In the genomic region with DNA sequence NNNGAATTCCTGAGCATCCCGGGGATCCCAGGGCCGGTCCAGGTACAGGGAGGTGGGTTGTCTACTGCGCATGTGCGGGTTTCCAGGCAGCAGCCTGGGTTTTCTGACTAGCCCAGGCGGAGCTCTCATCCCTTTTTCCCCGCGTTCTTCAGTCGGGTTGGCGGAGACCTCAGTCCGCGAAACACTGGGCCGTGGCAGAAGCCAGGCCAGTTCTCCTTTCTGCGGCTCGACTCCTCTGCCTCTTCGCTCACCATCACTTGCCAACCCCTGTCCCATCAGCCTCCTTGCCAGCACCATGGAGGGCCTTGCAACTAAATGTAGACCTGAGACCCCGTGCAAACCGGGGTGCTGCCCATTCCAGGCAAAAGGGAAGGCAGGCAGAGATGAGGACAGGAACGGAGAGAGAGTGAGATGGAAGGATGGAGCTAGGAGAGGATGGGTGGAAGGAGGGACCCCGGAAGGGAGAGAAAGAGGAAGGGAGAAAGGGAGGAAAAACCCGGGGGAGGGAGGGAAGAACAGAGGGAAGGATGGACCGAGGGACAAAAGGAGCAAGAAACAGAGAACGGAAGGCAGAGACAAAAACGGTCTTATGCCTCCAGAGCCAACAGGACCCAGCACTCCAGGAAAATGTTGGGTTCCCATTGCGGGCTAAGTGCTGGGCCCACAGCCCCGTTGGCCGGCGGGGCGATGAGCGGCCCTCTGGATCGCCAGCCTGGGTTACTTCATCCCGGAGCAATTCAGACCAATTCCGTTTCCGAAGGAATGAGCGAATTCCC, we compare ENCODE assay signal across 10 cellular contexts.
A peak's percentile ranks its signal among the peaks of the same experiment; 100 is the strongest.
DNase-seq lines count a peak whose midpoint lies in the region; ATAC-seq and TF ChIP-seq lines count a peak whose summit lies in the region.
"Had no signal": no experiment of that assay in that cellular context is flagged by ENCODE, and none has a peak within 500 bp of the region (broad histone marks: within the 10 kb centered on the region; RNA-seq: fewer than 3 reads in every experiment).

No MANE protein-coding gene starts in this region.

- H3K9me3 ChIP-seq in lower lobe of right lung = no peaks in the 10 kb centered on the region

- intact Hi-C loops in lower lobe of right lung (cut with DNase I) = no loop called here

- no peaks in the 10 kb centered on the region for H3K4me1 ChIP-seq in lower lobe of right lung

- no peak overlapping the region for H3K27ac ChIP-seq in lower lobe of right lung
- H3K27ac ChIP-seq: C4-2B, SK-N-MC had no signal

- peak; percentile 66 for ATAC-seq in lower lobe of right lung

- H3K27me3 ChIP-seq in lower lobe of right lung (ENCODE audit: low read depth) = peaks cover 12% of the 10 kb centered on the region

- TF ChIP-seq CTCF in cardiac fibroblast (IDR thresholded peaks at IDR 0.05; ENCODE audit: low read depth, low read length) = no peak
- no peak for TF ChIP-seq CTCF in lower lobe of right lung (IDR thresholded peaks at IDR 0.05)

- peak overlapping the region in 1 of 2 donors; percentile 14 for H3K4me3 ChIP-seq in cardiac fibroblast (replicated peaks in 1 of 2; ENCODE audit: low read depth in 2 of 2, low read length in 2 of 2)
- no peak overlapping the region for H3K4me3 ChIP-seq in lower lobe of right lung
- H3K4me3 ChIP-seq: SK-N-MC had no signal

- H3K36me3 ChIP-seq in lower lobe of right lung = no peaks in the 10 kb centered on the region

- DNase-seq in SIG-M5 treated with dmso at 0.1 percent for 504 hours (lab: John Stamatoyannopoulos, UW; ENCODE audit: unreplicated experiment) (peak; percentile 82), SIG-M5 (lab: John Stamatoyannopoulos, UW) (no peak), NCI-H1105 (lab: John Stamatoyannopoulos, UW) (peak; percentile 75), cardiac fibroblast (ENCODE audit: low read depth in 2 of 2) (peak; percentile 25 to 57), lower lobe of right lung (peak; percentile 73), NCI-H1092 (lab: John Stamatoyannopoulos, UW) (no peak), COLO668 (lab: John Stamatoyannopoulos, UW; ENCODE audit: unreplicated experiment) (no peak)
- no peak for DNase-seq in stimulated activated naive CD4-positive, alpha-beta T cell treated with Interleukin-2 at 50 U/mL for 16 hours (lab: John Stamatoyannopoulos, UW)

Comparison
In these comparisons a context has a peak if more than half of its experiments do, and no peak if none do; other contexts are left out.
1. DNase-seq: peak in SIG-M5 treated with dmso at 0.1 percent for 504 hours (single experiment), NCI-H1105 (single experiment), cardiac fibroblast (2 of 2) and lower lobe of right lung (single experiment); none in SIG-M5 (single experiment), stimulated activated naive CD4-positive, alpha-beta T cell treated with Interleukin-2 at 50 U/mL for 16 hours (single experiment), NCI-H1092 (single experiment) and COLO668 (single experiment).